Comparison of ENCODE assay signal across 31 cellular contexts in genomic region chr1:66311092-66311491, GRCh38.
"Had no signal": no experiment of that assay in that cellular context is flagged by ENCODE, and none has a peak within 500 bp of the region (broad histone marks: within the 10 kb centered on the region; RNA-seq: fewer than 3 reads in every experiment).

No MANE protein-coding gene starts in this region.

- H3K36me3 ChIP-seq: adrenal gland, ascending aorta, brain microvascular endothelial cell, neural progenitor cell, right atrium auricular region, spleen, tibial nerve had no signal

- H2AFZ ChIP-seq: neural progenitor cell, parathyroid adenoma had no signal

- H3K4me3 ChIP-seq: adrenal gland, ascending aorta, neural progenitor cell, right atrium auricular region, spleen, tibial nerve had no signal

- H3K27ac Mint-ChIP-seq: activated naive CD4-positive, alpha-beta T cell treated with anti-CD3 and anti-CD28 coated beads for 36 hours; activated naive CD8-positive, alpha-beta T cell treated with anti-CD3 and anti-CD28 coated beads for 36 hours; activated T-helper 1 cell treated with anti-CD3 and anti-CD28 coated beads, Interleukin-12 subunit alpha, Interleukin-12 subunit beta, Interleukin-2, Interleukin-4 antibody, amounts not matched to agents 30 ng/mL and 10 ng/mL and 1 ng/mL, durations not matched to agents 14 hours and 24 hours and 36 hours; neural progenitor cell; T-cell; T-helper 2 cell treated with Interferon-gamma antibody and Interleukin-4, amounts not matched to agents 5 μg/mL and 100 μg/mL, for 36 hours had no signal

- H3K27ac ChIP-seq: adrenal gland, ascending aorta, brain microvascular endothelial cell, neural progenitor cell, parathyroid adenoma, right atrium auricular region, spleen, tibial nerve, VCaP had no signal

- DNase-seq: activated CD4-positive, alpha-beta T cell treated with anti-CD3 and anti-CD28 coated beads for 4 hours; activated CD4-positive, alpha-beta T cell treated with anti-CD3 and anti-CD28 coated beads, Interleukin-2, amount 50 U/mL, for 4 hours; activated CD8-positive, alpha-beta memory T cell treated with anti-CD3 and anti-CD28 coated beads, Interleukin-2, amount 50 U/mL, for 4 hours; activated effector memory CD4-positive, alpha-beta T cell treated with anti-CD3 and anti-CD28 coated beads, Interleukin-2, amount 50 U/mL, for 16 hours; activated naive CD4-positive, alpha-beta T cell treated with anti-CD3 and anti-CD28 coated beads for 36 hours; activated naive CD8-positive, alpha-beta T cell treated with anti-CD3 and anti-CD28 coated beads for 36 hours; activated T-cell treated with anti-CD3 and anti-CD28 coated beads, Interleukin-2, amount 50 U/mL, for 1 hour; adrenal gland; brain microvascular endothelial cell; dermis blood vessel endothelial cell; effector CD4-positive, alpha-beta T cell; head of caudate nucleus; hippocampal formation; kidney; left colon; mammary epithelial cell; midbrain; naive thymus-derived CD8-positive, alpha-beta T cell; occipital lobe; spleen; stimulated activated naive CD4-positive, alpha-beta T cell treated with Interleukin-2 at 50 U/mL for 16 hours; T-cell had no signal

- H3K9me3 ChIP-seq: adrenal gland, ascending aorta, right atrium auricular region, tibial nerve had no signal

- H3K27me3 ChIP-seq: adrenal gland, ascending aorta, brain microvascular endothelial cell, neural progenitor cell, right atrium auricular region, spleen, tibial nerve had no signal

- H3K36me3 Mint-ChIP-seq: activated naive CD8-positive, alpha-beta T cell treated with anti-CD3 and anti-CD28 coated beads for 36 hours; naive thymus-derived CD8-positive, alpha-beta T cell; neural progenitor cell; T-cell had no signal

- H3K79me2 ChIP-seq: parathyroid adenoma had no signal

- H3K9ac ChIP-seq: neural progenitor cell, parathyroid adenoma had no signal

- H3K4me1 Mint-ChIP-seq: activated naive CD8-positive, alpha-beta T cell treated with anti-CD3 and anti-CD28 coated beads for 36 hours; central memory CD8-positive, alpha-beta T cell; naive thymus-derived CD8-positive, alpha-beta T cell; neural progenitor cell had no signal

- H3K4me3 Mint-ChIP-seq: activated naive CD4-positive, alpha-beta T cell treated with anti-CD3 and anti-CD28 coated beads for 36 hours; activated naive CD8-positive, alpha-beta T cell treated with anti-CD3 and anti-CD28 coated beads for 36 hours; activated T-helper 1 cell treated with anti-CD3 and anti-CD28 coated beads, Interleukin-12 subunit alpha, Interleukin-12 subunit beta, Interleukin-2, Interleukin-4 antibody, amounts not matched to agents 30 ng/mL and 10 ng/mL and 1 ng/mL, durations not matched to agents 14 hours and 24 hours and 36 hours; central memory CD8-positive, alpha-beta T cell; naive thymus-derived CD8-positive, alpha-beta T cell; neural progenitor cell; T-cell; T-helper 2 cell treated with Interferon-gamma antibody and Interleukin-4, amounts not matched to agents 5 μg/mL and 100 μg/mL, for 36 hours had no signal

- ATAC-seq: left colon; naive thymus-derived CD8-positive, alpha-beta T cell; T-cell had no signal

- H3K27me3 Mint-ChIP-seq: activated naive CD8-positive, alpha-beta T cell treated with anti-CD3 and anti-CD28 coated beads for 36 hours; central memory CD8-positive, alpha-beta T cell; naive thymus-derived CD8-positive, alpha-beta T cell; T-cell had no signal

- H3K4me1 ChIP-seq: adrenal gland, neural progenitor cell, parathyroid adenoma, right atrium auricular region had no signal

- H3K4me2 ChIP-seq: neural progenitor cell had no signal

- H3K9me3 Mint-ChIP-seq: activated naive CD4-positive, alpha-beta T cell treated with anti-CD3 and anti-CD28 coated beads for 36 hours; activated naive CD8-positive, alpha-beta T cell treated with anti-CD3 and anti-CD28 coated beads for 36 hours; neural progenitor cell; T-cell; T-helper 2 cell treated with Interferon-gamma antibody and Interleukin-4, amounts not matched to agents 5 μg/mL and 100 μg/mL, for 36 hours had no signal
